Comparison of ENCODE assay signal across 17 cellular contexts in the genomic region with DNA sequence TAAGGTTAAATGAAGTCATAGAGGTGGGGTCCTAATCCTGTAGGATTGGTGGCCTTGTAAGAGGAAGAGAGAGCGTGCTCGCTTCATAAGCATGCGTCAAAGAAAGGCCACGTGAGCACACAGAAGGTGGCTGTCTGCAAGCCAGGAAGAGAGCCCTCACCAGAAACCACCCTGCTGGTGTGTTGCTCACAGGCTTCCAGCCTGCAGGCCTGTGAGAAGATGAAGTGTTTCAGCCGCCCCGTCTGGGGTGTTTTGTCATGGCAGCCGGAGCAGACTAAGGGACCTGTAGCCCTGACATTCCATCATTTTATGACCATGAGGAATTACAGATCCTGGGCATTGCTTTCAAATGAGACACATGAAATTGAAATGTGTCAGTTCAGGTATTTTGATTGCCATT.
"Had no signal": no experiment of that assay in that cellular context is flagged by ENCODE, and none has a peak within 500 bp of the region (broad histone marks: within the 10 kb centered on the region; RNA-seq: fewer than 3 reads in every experiment).

No MANE protein-coding gene starts in this region.

- H3K4me2 ChIP-seq: neural progenitor cell, SK-N-SH had no signal

- H3K4me3 ChIP-seq: neural progenitor cell, suprapubic skin, transverse colon had no signal

- FAIRE-seq: endometrium had no signal

- H3K36me3 ChIP-seq: neural progenitor cell had no signal

- H3K9ac ChIP-seq: neural progenitor cell, SK-N-SH had no signal

- H3K4me3 Mint-ChIP-seq: activated naive CD4-positive, alpha-beta T cell treated with anti-CD3 and anti-CD28 coated beads, Interleukin-2, amount 50 U/mL, for 24 hours; activated T-cell treated with anti-CD3 and anti-CD28 coated beads, Interleukin-2, amount 50 U/mL, for 4 hours; neural progenitor cell; stimulated activated naive CD8-positive, alpha-beta T cell treated with anti-CD3 and anti-CD28 coated beads, Interleukin-15, Interleukin-2, amounts not matched to agents 100 ng/mL and 50 ng/mL, for 24 hours had no signal

- H3K27me3 ChIP-seq: neural progenitor cell, suprapubic skin, transverse colon had no signal

- H3K9me3 Mint-ChIP-seq: activated naive CD4-positive, alpha-beta T cell treated with anti-CD3 and anti-CD28 coated beads, Interleukin-2, amount 50 U/mL, for 24 hours; activated T-cell treated with anti-CD3 and anti-CD28 coated beads, Interleukin-2, amount 50 U/mL, for 4 hours; neural progenitor cell; stimulated activated naive CD8-positive, alpha-beta T cell treated with anti-CD3 and anti-CD28 coated beads, Interleukin-15, Interleukin-2, amounts not matched to agents 100 ng/mL and 50 ng/mL, for 24 hours had no signal

- H2AFZ ChIP-seq: neural progenitor cell had no signal

- ATAC-seq: activated T-cell treated with anti-CD3 and anti-CD28 coated beads, Interleukin-2, amount 50 U/mL, for 4 hours; left colon had no signal

- H3K27ac ChIP-seq: neural progenitor cell, suprapubic skin, transverse colon had no signal

- H3K9me3 ChIP-seq: SK-N-SH, suprapubic skin, transverse colon had no signal

- DNase-seq: activated CD4-positive, alpha-beta T cell treated with anti-CD3 and anti-CD28 coated beads, Interleukin-2, amount 50 U/mL, for 1 hour; activated CD8-positive, alpha-beta memory T cell treated with anti-CD3 and anti-CD28 coated beads, Interleukin-2, amount 50 U/mL, for 4 hours; activated T-cell treated with anti-CD3 and anti-CD28 coated beads, Interleukin-2, amount 50 U/mL, for 4 hours; amniotic stem cell; erythroblast; foreskin melanocyte; left colon; midbrain; SK-N-SH; stimulated activated CD4-positive, alpha-beta T cell treated with anti-CD3 and anti-CD28 coated beads, Interleukin-2, amount 100 ng/mL, for 24 hours; transverse colon had no signal

- H3K36me3 Mint-ChIP-seq: activated naive CD4-positive, alpha-beta T cell treated with anti-CD3 and anti-CD28 coated beads, Interleukin-2, amount 50 U/mL, for 24 hours had no signal

- H3K27ac Mint-ChIP-seq: activated naive CD4-positive, alpha-beta T cell treated with anti-CD3 and anti-CD28 coated beads, Interleukin-2, amount 50 U/mL, for 24 hours; neural progenitor cell; progenitor cell of endocrine pancreas; stimulated activated naive CD8-positive, alpha-beta T cell treated with anti-CD3 and anti-CD28 coated beads, Interleukin-15, Interleukin-2, amounts not matched to agents 100 ng/mL and 50 ng/mL, for 24 hours had no signal
